In the genomic region with DNA sequence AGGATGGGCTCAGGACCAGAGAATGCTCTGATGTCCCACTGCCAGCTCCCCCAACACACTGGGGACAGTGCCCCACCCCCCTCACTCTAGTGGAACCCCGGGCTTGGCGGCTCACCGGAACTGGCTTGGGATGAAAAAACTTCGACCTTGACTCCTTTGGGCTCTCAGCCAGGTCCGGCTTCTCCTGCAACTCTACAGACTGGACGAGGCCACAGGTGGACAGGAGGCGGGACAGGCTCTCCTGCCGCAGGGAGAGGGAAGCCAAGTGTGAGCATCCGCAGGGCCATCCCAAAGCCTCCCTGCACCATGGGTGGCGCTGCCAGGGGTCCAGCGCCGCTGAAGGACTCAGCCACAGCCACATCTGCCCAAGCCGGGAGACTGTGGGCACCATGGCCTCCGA, we compare ENCODE assay signal across 25 cellular contexts. TPM values are rescaled to one million over a fixed set of nuclear protein-coding genes. Genes with fewer than 3 reads are reported as not detected.
A peak's percentile ranks its signal among the peaks of the same experiment; 100 is the strongest.
DNase-seq lines count a peak whose midpoint lies in the region; ATAC-seq, FAIRE-seq and TF ChIP-seq lines count a peak whose summit lies in the region.
"Had no signal": no experiment of that assay in that cellular context is flagged by ENCODE, and none has a peak within 500 bp of the region (broad histone marks: within the 10 kb centered on the region; RNA-seq: fewer than 3 reads in every experiment).

No MANE protein-coding gene starts in this region.

- in situ Hi-C loops in HepG2 (cut with HindIII; ENCODE audit: extremely low pct_ligation_motif_present, low pct_unique_long_range_greater_than_20kb), result no loop called here

- TF ChIP-seq RAD21 in HepG2 (CRISPR knock-in tag; IDR thresholded peaks at IDR 0.05), result no peak

- POLR2A ChIA-PET in activated CD4-positive, alpha-beta T cell treated with anti-CD3 and anti-CD28 coated beads, Interleukin-2, amount 10 ng/mL, durations not matched to agents 7 days and 5 days (lab: Charles Lee), result no interaction called here
- POLR2A ChIA-PET in WTC11 (lab: Charles Lee), result no interaction called here
- POLR2A ChIA-PET in HepG2 (lab: Yijun Ruan, JAX), result no interaction called here

- no peaks in the 10 kb centered on the region; a peak in 1 of 5 replicates for H3K27me3 ChIP-seq in HepG2 (ENCODE audit: control insufficient read depth in 1 of 2, insufficient read depth in 2 of 2, low read length in 2 of 2)
- H3K27me3 ChIP-seq in trophoblast cell (ENCODE audit: insufficient read depth, low read length), result no peaks in the 10 kb centered on the region
- H3K27me3 ChIP-seq: BLaER1 had no signal

- TF ChIP-seq EP300 in HepG2 (IDR thresholded peaks at IDR 0.05; ENCODE audit: low read depth in 2 of 2, low read length in 2 of 2), result no peak
- TF ChIP-seq EP300 in HepG2 (CRISPR knock-in tag; IDR thresholded peaks at IDR 0.05; ENCODE audit: borderline replicate concordance), result no peak

- peaks cover 15% of the 10 kb centered on the region for H3K36me3 Mint-ChIP-seq in activated CD4-positive, alpha-beta T cell treated with anti-CD3 and anti-CD28 coated beads, Interleukin-2, amount 10 ng/mL, durations not matched to agents 7 days and 5 days (ENCODE audit: low read depth)
- peaks cover 33% of the 10 kb centered on the region for H3K36me3 Mint-ChIP-seq in WTC11
- H3K36me3 Mint-ChIP-seq in activated T-cell treated with anti-CD3 and anti-CD28 coated beads, Interleukin-2, amount 50 U/mL, for 4 hours (ENCODE audit: insufficient read depth), result peaks cover 14% of the 10 kb centered on the region

- H3K4me1 Mint-ChIP-seq in activated CD4-positive, alpha-beta T cell treated with anti-CD3 and anti-CD28 coated beads, Interleukin-2, amount 10 ng/mL, durations not matched to agents 7 days and 5 days, result peaks cover 13% of the 10 kb centered on the region
- peaks cover 38% of the 10 kb centered on the region for H3K4me1 Mint-ChIP-seq in WTC11
- peaks cover 15% of the 10 kb centered on the region for H3K4me1 Mint-ChIP-seq in activated T-cell treated with anti-CD3 and anti-CD28 coated beads, Interleukin-2, amount 50 U/mL, for 4 hours (ENCODE audit: low read depth)

- no peak overlapping the region for H2AK5ac ChIP-seq in trophoblast cell (ENCODE audit: low read length)

- H4K20me1 ChIP-seq in HepG2 (ENCODE audit: insufficient read depth, low read length), result peaks cover 9% of the 10 kb centered on the region; the same call in 1 of the 2 replicates

- H3K36me3 ChIP-seq in HepG2 (replicated peaks in 1 of 2; ENCODE audit: control insufficient read depth in 1 of 2, insufficient read depth in 2 of 2, low read length in 2 of 2), result peaks cover 7 to 10% of the 10 kb centered on the region in 2 experiments; a peak in 3 of 5 replicates
- H3K36me3 ChIP-seq in trophoblast cell (ENCODE audit: control insufficient read depth in 1 of 2, insufficient read depth in 2 of 2, low read length in 2 of 2), result peaks cover 37 to 44% of the 10 kb centered on the region in 2 experiments

- H4K8ac ChIP-seq in trophoblast cell (ENCODE audit: low read depth, low read length), result no peak overlapping the region

- no peak overlapping the region for H2BK120ac ChIP-seq in trophoblast cell (ENCODE audit: insufficient read depth, low read length, poor library complexity)

- H3K79me2 ChIP-seq in HepG2 (ENCODE audit: insufficient read depth, low read length) (peaks cover 11% of the 10 kb centered on the region), trophoblast cell (ENCODE audit: control insufficient read depth, insufficient read depth, low read length, poor library complexity) (peaks cover 3% of the 10 kb centered on the region)

- H3K4me3 Mint-ChIP-seq in activated CD4-positive, alpha-beta T cell treated with anti-CD3 and anti-CD28 coated beads, Interleukin-2, amount 10 ng/mL, durations not matched to agents 7 days and 5 days, result no peak overlapping the region
- H3K4me3 Mint-ChIP-seq in WTC11, result no peak overlapping the region
- no peak overlapping the region for H3K4me3 Mint-ChIP-seq in activated T-cell treated with anti-CD3 and anti-CD28 coated beads, Interleukin-2, amount 50 U/mL, for 4 hours
- H3K4me3 Mint-ChIP-seq: CD4-positive, alpha-beta memory T cell had no signal

- intact Hi-C loops in HepG2 (cut with micrococcal nuclease; ENCODE audit: unreplicated experiment), result loop anchor here (10.0 kb wide), 1 partner anchor 99 kb away; the partner anchor contains the start of gene POLDIP3

- DNase-seq in activated CD4-positive, alpha-beta T cell treated with anti-CD3 and anti-CD28 coated beads, Interleukin-2, amount 10 ng/mL, durations not matched to agents 7 days and 5 days, result no peak
- DNase-seq in activated CD4-positive, alpha-beta T cell treated with anti-CD3 and anti-CD28 coated beads for 1 hour, result no peak
- DNase-seq in WTC11 (ENCODE audit: low spot score) (no peak), HepG2 (ENCODE audit: low spot score) (peak; percentile 62), trophoblast cell (no peak), NCI-H510A (lab: John Stamatoyannopoulos, UW) (no peak)
- DNase-seq in activated T-cell treated with anti-CD3 and anti-CD28 coated beads, Interleukin-2, amount 50 U/mL, for 4 hours, result no peak
- DNase-seq: ACHN; CD4-positive, alpha-beta memory T cell; DMS53; KG1; NCI-H1105 treated with DMSO at 0.1 percent for 48 hours; NCI-H2029 treated with DMSO at 0.1 percent for 48 hours; NCI-H226; NCI-H524 treated with DMSO at 0.1 percent for 48 hours; NCI-H82; OCI-M1 had no signal

- H3K4me3 ChIP-seq in HepG2 (replicated peaks in 1 of 3; ENCODE audit: insufficient read depth in 1 of 3, low read depth in 2 of 3, low read length in 3 of 3) (no peak overlapping the region), trophoblast cell (ENCODE audit: low read depth, low read length) (no peak overlapping the region)
- H3K4me3 ChIP-seq: BLaER1 had no signal

- H3K9ac ChIP-seq in HepG2 (ENCODE audit: insufficient read depth, low read depth, low read length) (no peak overlapping the region), trophoblast cell (ENCODE audit: low read length) (peak overlapping the region; percentile 63)
- H3K9ac ChIP-seq: BLaER1 had no signal

- H3K23ac ChIP-seq in trophoblast cell (ENCODE audit: low read length), result no peak overlapping the region

- no peak overlapping the region for H3K4ac ChIP-seq in trophoblast cell (ENCODE audit: low read depth, low read length)

- H3K4me2 ChIP-seq in HepG2 (ENCODE audit: low read depth, low read length) (no peak overlapping the region), trophoblast cell (ENCODE audit: low read length) (no peak overlapping the region)
- H3K4me2 ChIP-seq: BLaER1 had no signal

- no peak overlapping the region for H3K18ac ChIP-seq in trophoblast cell (ENCODE audit: low read length)

- H4K12ac ChIP-seq in trophoblast cell (ENCODE audit: low read depth, low read length), result no peak overlapping the region

- H3K4me1 ChIP-seq in HepG2 (ENCODE audit: insufficient read depth, low read length), result peaks cover 37% of the 10 kb centered on the region
- H3K4me1 ChIP-seq in trophoblast cell (ENCODE audit: control insufficient read depth in 1 of 2, insufficient read depth in 2 of 2, low read length in 2 of 2), result peaks cover 10 to 12% of the 10 kb centered on the region in 2 experiments

- FAIRE-seq in HepG2 (lab: Jason Lieb, UNC), result peak; percentile 42
- FAIRE-seq: GM19239, H1 had no signal

- H3K9me3 ChIP-seq in HepG2 (ENCODE audit: low read length) (no peaks in the 10 kb centered on the region), trophoblast cell (ENCODE audit: insufficient read depth, low read depth, low read length) (no peaks in the 10 kb centered on the region)
- H3K9me3 ChIP-seq: BLaER1 had no signal

- H3K27ac ChIP-seq in HepG2 (ENCODE audit: extremely low read length, insufficient read depth, low read length) (no peak overlapping the region), trophoblast cell (ENCODE audit: low read depth, low read length) (no peak overlapping the region)
- H3K27ac ChIP-seq: 22Rv1, BLaER1, HL-60 had no signal

- no peak overlapping the region for H2BK12ac ChIP-seq in trophoblast cell (ENCODE audit: low read length)

- no peaks in the 10 kb centered on the region for H3K9me3 Mint-ChIP-seq in activated CD4-positive, alpha-beta T cell treated with anti-CD3 and anti-CD28 coated beads, Interleukin-2, amount 10 ng/mL, durations not matched to agents 7 days and 5 days
- H3K9me3 Mint-ChIP-seq in WTC11, result no peaks in the 10 kb centered on the region
- H3K9me3 Mint-ChIP-seq in activated T-cell treated with anti-CD3 and anti-CD28 coated beads, Interleukin-2, amount 50 U/mL, for 4 hours, result no peaks in the 10 kb centered on the region
- H3K9me3 Mint-ChIP-seq: CD4-positive, alpha-beta memory T cell had no signal

- ATAC-seq in WTC11, result no peak
- ATAC-seq in HepG2, result peak; percentile 14
- ATAC-seq in HG02642 (IDR thresholded peaks at IDR 0.05; ENCODE audit: poor library complexity, unreplicated experiment), result no peak
- no peak for ATAC-seq in activated T-cell treated with anti-CD3 and anti-CD28 coated beads, Interleukin-2, amount 50 U/mL, for 4 hours
- ATAC-seq: Right ventricle myocardium inferior had no signal

- no peak for TF ChIP-seq POLR2A in HepG2 (IDR thresholded peaks at IDR 0.05; ENCODE audit: insufficient read depth in 1 of 2, low read depth in 2 of 2, low read length in 2 of 2)

- TF ChIP-seq CTCF in WTC11 (IDR thresholded peaks at IDR 0.05), result no peak
- no peak for TF ChIP-seq CTCF in HepG2 (CRISPR knock-in tag; IDR thresholded peaks at IDR 0.05)

- peaks cover 10% of the 10 kb centered on the region for H3K79me1 ChIP-seq in trophoblast cell (ENCODE audit: low read length)

- 91% methylated on average over 5 of the region's 14 CpGs for WGBS in HepG2 (ENCODE audit: low lambda C conversion rate)
- WGBS in trophoblast cell (ENCODE audit: extremely low coverage, insufficient coverage, insufficient read length), result no CpG with 5 or more reads among the region's 14 CpGs

- H2AFZ ChIP-seq in HepG2 (ENCODE audit: low read length) (no peak overlapping the region), trophoblast cell (ENCODE audit: insufficient read depth, low read length, poor library complexity) (no peak overlapping the region)

- no peak overlapping the region for H2BK5ac ChIP-seq in trophoblast cell (ENCODE audit: low read depth, low read length, poor library complexity)

- H3K14ac ChIP-seq in trophoblast cell (ENCODE audit: low read length), result no peak overlapping the region

- H3K27ac Mint-ChIP-seq in activated CD4-positive, alpha-beta T cell treated with anti-CD3 and anti-CD28 coated beads, Interleukin-2, amount 10 ng/mL, durations not matched to agents 7 days and 5 days, result peak overlapping the region; percentile 13
- no peak overlapping the region for H3K27ac Mint-ChIP-seq in WTC11

- BruUV-seq in HepG2 (replicated peaks; lab: Mats Ljungman, UMichigan), result no TSS peak

- CTCF ChIA-PET in activated CD4-positive, alpha-beta T cell treated with anti-CD3 and anti-CD28 coated beads, Interleukin-2, amount 10 ng/mL, durations not matched to agents 7 days and 5 days (lab: Charles Lee), result no interaction called here
- CTCF ChIA-PET in WTC11 (lab: Charles Lee), result no interaction called here
- CTCF ChIA-PET in HepG2 (lab: Yijun Ruan, JAX; ENCODE audit: low intra/inter-chr PET ratio, low total read pairs), result no interaction called here

- H3K27me3 Mint-ChIP-seq in activated CD4-positive, alpha-beta T cell treated with anti-CD3 and anti-CD28 coated beads, Interleukin-2, amount 10 ng/mL, durations not matched to agents 7 days and 5 days, result no peaks in the 10 kb centered on the region
- peaks cover 2% of the 10 kb centered on the region for H3K27me3 Mint-ChIP-seq in WTC11 (ENCODE audit: low read depth)
- no peaks in the 10 kb centered on the region for H3K27me3 Mint-ChIP-seq in activated T-cell treated with anti-CD3 and anti-CD28 coated beads, Interleukin-2, amount 50 U/mL, for 4 hours (ENCODE audit: low read depth)
- H3K27me3 Mint-ChIP-seq: CD4-positive, alpha-beta memory T cell had no signal

- H4K91ac ChIP-seq in trophoblast cell (ENCODE audit: low read depth, low read length), result no peak overlapping the region

RNA-seq across cellular contexts. Expression of gene RRP7A, which starts 3.7 kb away (rescaled TPM):
- 10 to 100 TPM; 53.1 to 57.5 TPM for total RNA-seq in activated CD4-positive, alpha-beta T cell treated with anti-CD3 and anti-CD28 coated beads, Interleukin-2, amount 10 ng/mL, durations not matched to agents 7 days and 5 days
- total RNA-seq in WTC11 (2021) (72.9 to 95.0 TPM (median 76.5 TPM) in 3 replicates), HepG2 (2016; rRNA removed; fragmentation: Illumina TruSeq; extraction: Trizol) (41.6 and 48.6 TPM in 2 replicates)
- 6.9 and 8.5 TPM in 2 replicates for total RNA-seq in HepG2 (2016; cell fraction: cytosol; rRNA removed; fragmentation: Illumina TruSeq; extraction: Trizol; ENCODE audit: low read depth)
- 45.2 and 47.7 TPM in 2 replicates for total RNA-seq in HepG2 (2016; cell fraction: insoluble cytoplasmic fraction; rRNA removed; fragmentation: Illumina TruSeq; extraction: Trizol)
- 19.1 and 19.5 TPM in 2 replicates for total RNA-seq in HepG2 (2016; cell fraction: membrane; rRNA removed; fragmentation: Illumina TruSeq; extraction: Trizol)
- 21.2 and 24.0 TPM in 2 replicates for total RNA-seq in HepG2 (2016; cell fraction: nucleus; rRNA removed; fragmentation: Illumina TruSeq; extraction: Trizol)
- 13.8 and 15.3 TPM in 2 replicates for polyA plus RNA-seq in HepG2 (2011; rRNA removed)
- 11.4 and 15.1 TPM in 2 replicates for polyA plus RNA-seq in HepG2 (2011; cell fraction: cytosol; rRNA removed)
- 9.3 and 9.5 TPM in 2 replicates for polyA plus RNA-seq in HepG2 (2011; cell fraction: nucleus; rRNA removed)
- 12.1 and 13.0 TPM in 2 replicates for polyA plus RNA-seq in HepG2 (2012)
- polyA plus RNA-seq in HepG2 (2016; cell fraction: cytosol; fragmentation: Illumina TruSeq; extraction: Trizol; ENCODE audit: low read depth), result 6.2 and 6.7 TPM in 2 replicates
- polyA plus RNA-seq in HepG2 (2016; cell fraction: insoluble cytoplasmic fraction; fragmentation: Illumina TruSeq; extraction: Trizol; ENCODE audit: low read depth), result 42.1 and 48.9 TPM in 2 replicates
- polyA plus RNA-seq in HepG2 (2016; cell fraction: membrane; fragmentation: Illumina TruSeq; extraction: Trizol; ENCODE audit: low read depth), result 12.1 and 12.4 TPM in 2 replicates
- polyA plus RNA-seq in HepG2 (2016; cell fraction: nucleus; fragmentation: Illumina TruSeq; extraction: Trizol; ENCODE audit: insufficient read depth, low read depth), result 46.5 and 46.7 TPM in 2 replicates
- 15.8 and 23.5 TPM in 2 replicates for polyA minus RNA-seq in HepG2 (2011; rRNA and poly(A)+ RNA removed; ENCODE audit: low replicate concordance)
- 6.8 and 7.3 TPM in 2 replicates for polyA minus RNA-seq in HepG2 (2011; cell fraction: cytosol; rRNA and poly(A)+ RNA removed)
- 10.4 and 12.2 TPM in 2 replicates for polyA minus RNA-seq in HepG2 (2011; cell fraction: nucleus; rRNA and poly(A)+ RNA removed)
- 25.8 TPM in 2 replicates for polyA plus RNA-seq in trophoblast cell (2013)
- 100 to 1,000 TPM; 214 to 258 (median 217) TPM for total RNA-seq in activated T-cell treated with anti-CD3 and anti-CD28 coated beads, Interleukin-2, amount 50 U/mL, for 4 hours

RNA-seq across cellular contexts. Expression of gene SERHL2, which starts 37.9 kb away (rescaled TPM):
- total RNA-seq in activated CD4-positive, alpha-beta T cell treated with anti-CD3 and anti-CD28 coated beads, Interleukin-2, amount 10 ng/mL, durations not matched to agents 7 days and 5 days, result under 1 TPM; 0.83 to 0.97 TPM
- 0.37 to 1.1 TPM (median 0.92 TPM) in 3 replicates for total RNA-seq in WTC11 (2021)
- total RNA-seq in HepG2 (2016; rRNA removed; fragmentation: Illumina TruSeq; extraction: Trizol), result 1.0 and 1.6 TPM in 2 replicates
- 0.97 TPM in 1 of 2 replicates, not detected in the other for total RNA-seq in HepG2 (2016; cell fraction: cytosol; rRNA removed; fragmentation: Illumina TruSeq; extraction: Trizol; ENCODE audit: low read depth)
- total RNA-seq in HepG2 (2016; cell fraction: insoluble cytoplasmic fraction; rRNA removed; fragmentation: Illumina TruSeq; extraction: Trizol), result 1.1 and 1.5 TPM in 2 replicates
- total RNA-seq in HepG2 (2016; cell fraction: membrane; rRNA removed; fragmentation: Illumina TruSeq; extraction: Trizol), result 0.40 and 0.59 TPM in 2 replicates
- 1.0 and 1.2 TPM in 2 replicates for total RNA-seq in HepG2 (2016; cell fraction: nucleus; rRNA removed; fragmentation: Illumina TruSeq; extraction: Trizol)
- polyA plus RNA-seq in HepG2 (2011; rRNA removed), result 1.8 and 3.3 TPM in 2 replicates
- 1.6 and 1.9 TPM in 2 replicates for polyA plus RNA-seq in HepG2 (2011; cell fraction: cytosol; rRNA removed)
- 2.1 and 3.0 TPM in 2 replicates for polyA plus RNA-seq in HepG2 (2011; cell fraction: nucleus; rRNA removed)
- polyA plus RNA-seq in HepG2 (2012), result 1.1 and 1.9 TPM in 2 replicates
- 0.24 and 0.26 TPM in 2 replicates for polyA plus RNA-seq in HepG2 (2016; cell fraction: cytosol; fragmentation: Illumina TruSeq; extraction: Trizol; ENCODE audit: low read depth)
- polyA plus RNA-seq in HepG2 (2016; cell fraction: insoluble cytoplasmic fraction; fragmentation: Illumina TruSeq; extraction: Trizol; ENCODE audit: low read depth), result 2.1 and 2.3 TPM in 2 replicates
- 0.35 and 0.66 TPM in 2 replicates for polyA plus RNA-seq in HepG2 (2016; cell fraction: membrane; fragmentation: Illumina TruSeq; extraction: Trizol; ENCODE audit: low read depth)
- 0.92 and 1.8 TPM in 2 replicates for polyA plus RNA-seq in HepG2 (2016; cell fraction: nucleus; fragmentation: Illumina TruSeq; extraction: Trizol; ENCODE audit: insufficient read depth, low read depth)
- 0.44 TPM in 1 of 2 replicates, not detected in the other for polyA minus RNA-seq in HepG2 (2011; rRNA and poly(A)+ RNA removed; ENCODE audit: low replicate concordance)
- not detected in 2 replicates for polyA minus RNA-seq in HepG2 (2011; cell fraction: cytosol; rRNA and poly(A)+ RNA removed)
- polyA minus RNA-seq in HepG2 (2011; cell fraction: nucleus; rRNA and poly(A)+ RNA removed), result 0.99 and 1.3 TPM in 2 replicates
- polyA plus RNA-seq in trophoblast cell (2013), result 7.1 and 7.2 TPM in 2 replicates
- under 1 TPM; 0.55 to 0.96 (median 0.79) TPM for total RNA-seq in activated T-cell treated with anti-CD3 and anti-CD28 coated beads, Interleukin-2, amount 50 U/mL, for 4 hours
- total RNA-seq: H1, HT-29 had no signal
